Comparison of ENCODE assay signal across 21 cellular contexts in the genomic region with DNA sequence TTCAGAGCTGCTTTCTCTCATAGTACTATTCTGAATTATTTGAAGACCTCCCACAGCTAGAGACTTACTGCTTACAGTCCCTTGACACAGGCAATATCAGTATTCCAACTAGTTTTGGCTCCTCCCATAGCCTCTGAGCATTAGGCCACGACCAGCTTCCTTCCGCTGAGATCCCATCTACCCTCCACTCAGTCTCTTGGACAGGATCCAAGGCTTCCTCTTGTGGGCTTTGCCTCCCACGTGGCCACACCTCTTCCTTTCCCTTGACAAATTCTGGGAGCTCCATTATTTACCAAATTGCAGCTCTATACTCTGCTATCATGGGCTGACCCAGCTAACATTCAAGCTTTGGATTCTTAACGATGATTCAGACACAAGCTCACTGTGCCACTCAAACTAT.
"Had no signal": no experiment of that assay in that cellular context is flagged by ENCODE, and none has a peak within 500 bp of the region (broad histone marks: within the 10 kb centered on the region; RNA-seq: fewer than 3 reads in every experiment).

No MANE protein-coding gene starts in this region.

- ATAC-seq: activated CD4-positive, CD25-positive, alpha-beta regulatory T cell treated with anti-CD3 and anti-CD28 coated beads, Interleukin-2, amount 50 U/mL, for 24 hours; activated naive CD8-positive, alpha-beta T cell treated with anti-CD3 and anti-CD28 coated beads, Interleukin-2, amount 50 U/mL, for 24 hours; activated T-cell treated with anti-CD3 and anti-CD28 coated beads, Interleukin-2, amount 50 U/mL, for 72 hours; left lobe of liver; lower lobe of right lung; mucosa of descending colon; pancreas; psoas muscle had no signal

- H3K27me3 ChIP-seq: pancreas, right atrium auricular region, thyroid gland had no signal

- H3K36me3 ChIP-seq: lower lobe of right lung, pancreas, right atrium auricular region, thyroid gland had no signal

- FAIRE-seq: endometrium, kidney, pancreas had no signal

- DNase-seq: activated CD4-positive, alpha-beta memory T cell treated with anti-CD3 and anti-CD28 coated beads, Interleukin-2, amount 10 ng/mL, durations not matched to agents 7 days and 5 days; activated CD4-positive, alpha-beta T cell treated with anti-CD3 and anti-CD28 coated beads, Interleukin-2, amount 10 ng/mL, durations not matched to agents 24 days and 14 days; activated effector memory CD4-positive, alpha-beta T cell treated with anti-CD3 and anti-CD28 coated beads, Interleukin-2, amount 50 U/mL, for 16 hours; activated naive CD4-positive, alpha-beta T cell treated with anti-CD3 and anti-CD28 coated beads, Interleukin-2, amount 50 U/mL, for 16 hours; activated naive CD8-positive, alpha-beta T cell treated with anti-CD3 and anti-CD28 coated beads, Interleukin-2, amount 50 U/mL, for 24 hours; activated T-cell treated with anti-CD3 and anti-CD28 coated beads, Interleukin-2, amount 50 U/mL, for 72 hours; kidney; lower lobe of right lung; mesendoderm; mucosa of descending colon; nephron progenitor cell; pancreas; psoas muscle; stimulated activated CD4-positive, alpha-beta T cell treated with anti-CD3 and anti-CD28 coated beads, Interleukin-4, amount 100 ng/mL, for 4 hours; substantia nigra; thyroid gland had no signal

- H3K4me1 ChIP-seq: lower lobe of right lung, pancreas, psoas muscle, right atrium auricular region, thyroid gland had no signal

- H3K4me3 ChIP-seq: lower lobe of right lung, mucosa of descending colon, pancreas, psoas muscle, right atrium auricular region, thyroid gland had no signal

- H3K27ac ChIP-seq: lower lobe of right lung, pancreas, psoas muscle, right atrium auricular region, thyroid gland, VCaP had no signal

- H3K9me3 ChIP-seq: lower lobe of right lung, mucosa of descending colon, pancreas, psoas muscle, right atrium auricular region, thyroid gland had no signal
